ENCODE assay signal across 20 cellular contexts in genomic region chr12:69835048-69835447, GRCh38. TPM values are rescaled to one million over a fixed set of nuclear protein-coding genes. Genes with fewer than 3 reads are reported as not detected.
"Had no signal": no experiment of that assay in that cellular context is flagged by ENCODE, and none has a peak within 500 bp of the region (broad histone marks: within the 10 kb centered on the region; RNA-seq: fewer than 3 reads in every experiment).

No MANE protein-coding gene starts in this region.

- H3K27me3 ChIP-seq: cardiac muscle cell, neural progenitor cell, transverse colon, vagina had no signal

- DNase-seq: activated CD4-positive, alpha-beta T cell treated with anti-CD3 and anti-CD28 coated beads for 1 hour; activated effector memory CD4-positive, alpha-beta T cell treated with anti-CD3 and anti-CD28 coated beads, Interleukin-2, amount 50 U/mL, for 16 hours; activated T-cell treated with anti-CD3 and anti-CD28 coated beads, Interleukin-2, amount 50 U/mL, for 72 hours; foreskin keratinocyte; glutamatergic neuron; hypothalamus; islet precursor cell; mammary epithelial cell; T-helper 1 cell; T-helper 9 cell; transverse colon; WERI-Rb-1 had no signal

- ATAC-seq: activated T-cell treated with anti-CD3 and anti-CD28 coated beads, Interleukin-2, amount 50 U/mL, for 72 hours; foreskin keratinocyte had no signal

- H3K27ac ChIP-seq: cardiac muscle cell, foreskin keratinocyte, neural progenitor cell, transverse colon, vagina, WERI-Rb-1 had no signal

- H3K36me3 ChIP-seq: cardiac muscle cell, neural progenitor cell, transverse colon, vagina, WERI-Rb-1 had no signal

- H3K4me1 ChIP-seq: foreskin keratinocyte, neural progenitor cell, vagina had no signal

- H3K4me3 ChIP-seq: cardiac muscle cell, neural progenitor cell, transverse colon, vagina had no signal

- H3K9me3 ChIP-seq: transverse colon, vagina had no signal

RNA-seq across cellular contexts. Expression of gene MYRFL, which starts 10.0 kb away (rescaled TPM):
- total RNA-seq: activated CD8-positive, alpha-beta memory T cell treated with anti-CD3 and anti-CD28 coated beads for 36 hours; dermis microvascular lymphatic vessel endothelial cell; epithelial cell of proximal tubule; fibroblast of lung; foreskin keratinocyte; osteoblast; vagina had no signal
- polyA plus RNA-seq: fibroblast of lung had no signal
